In genomic region chr13:25908390-25908789, GRCh38 we compare ENCODE assay signal across 1 cellular context.
TF ChIP-seq lines count a peak whose summit lies in the region.

No MANE protein-coding gene starts in this region.

TF ChIP-seq in H1, 55 proteins besides CTCF, POLR2A, EP300 and RAD21 (continued from another document):
- TF ChIP-seq USF2 (IDR thresholded peaks at IDR 0.05; ENCODE audit: low read length) (no peak), TAF7 (optimal IDR thresholded peaks at IDR 0.05; ENCODE audit: borderline replicate concordance, low read depth, low read length) (no peak), POU5F1 (IDR thresholded peaks at IDR 0.05; ENCODE audit: low read depth, low read length) (no peak), CEBPB (IDR thresholded peaks at IDR 0.05; ENCODE audit: low read depth, low read length) (no peak), CBX8 (IDR thresholded peaks at IDR 0.05; ENCODE audit: borderline replicate concordance, low read depth, low read length) (no peak), CHD7 (IDR thresholded peaks at IDR 0.05; ENCODE audit: insufficient replicate concordance, low read length) (no peak), ATF2 (IDR thresholded peaks at IDR 0.05; ENCODE audit: low read length) (no peak), RNF2 (IDR thresholded peaks at IDR 0.05; ENCODE audit: borderline replicate concordance, low read depth, low read length, missing control alignments, poor library complexity, severe bottlenecking) (no peak), PHF8 (conservative IDR thresholded peaks at IDR 0.05; ENCODE audit: low read depth, low read length) (no peak), HDAC6 (IDR thresholded peaks at IDR 0.05; ENCODE audit: low read depth, low read length) (no peak), SP1 (IDR thresholded peaks at IDR 0.05; ENCODE audit: low read depth, low read length) (no peak), CHD1 (IDR thresholded peaks at IDR 0.05; ENCODE audit: low read depth, low read length) (no peak), TBP (IDR thresholded peaks at IDR 0.05; ENCODE audit: low read depth, low read length) (no peak), GABPA (IDR thresholded peaks at IDR 0.05; ENCODE audit: borderline replicate concordance, insufficient read depth, low read length) (no peak), SIX5 (IDR thresholded peaks at IDR 0.05; ENCODE audit: low read depth, low read length) (no peak), NRF1 (IDR thresholded peaks at IDR 0.05; ENCODE audit: low read depth, low read length) (no peak)
TF ChIP-seq in H1: peak in this region for 0.
